In the genomic region with DNA sequence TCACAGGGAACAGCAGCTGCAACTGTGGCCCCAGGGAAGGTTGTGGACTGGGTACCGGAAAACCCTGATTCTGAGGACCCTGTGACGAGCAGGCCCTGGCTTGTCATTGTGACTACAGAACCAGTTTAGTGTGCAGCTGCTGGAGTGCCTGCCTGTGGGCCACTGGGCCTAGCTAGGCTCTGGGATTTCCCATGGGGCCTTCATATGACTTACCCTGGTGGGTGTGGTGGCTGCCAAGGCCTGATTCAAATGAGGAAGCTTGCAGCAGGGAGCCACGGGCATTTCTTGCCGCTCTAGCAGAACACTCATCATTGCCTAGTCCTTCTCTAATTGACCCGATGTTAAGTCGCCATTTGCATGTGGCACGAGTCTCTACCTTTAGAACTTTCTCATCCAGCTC, we compare ENCODE assay signal across 8 cellular contexts. TPM values are rescaled to one million over a fixed set of nuclear protein-coding genes. Genes with fewer than 3 reads are reported as not detected.
DNase-seq lines count a peak whose midpoint lies in the region; ATAC-seq and TF ChIP-seq lines count a peak whose summit lies in the region.

No MANE protein-coding gene starts in this region.

- no peaks in the 10 kb centered on the region for H3K9me3 ChIP-seq in osteoblast (ENCODE audit: low read depth, low read length)

- no peaks in the 10 kb centered on the region for H3K79me2 ChIP-seq in osteoblast (ENCODE audit: insufficient read depth, low read length)

- peak overlapping the region; percentile 23 for H3K4me2 ChIP-seq in osteoblast (ENCODE audit: insufficient read depth, low read length)

- CTCF ChIA-PET in activated naive CD4-positive, alpha-beta T cell treated with anti-CD3 and anti-CD28 coated beads for 36 hours (lab: Charles Lee): interaction anchor here (0.7 to 12.0 kb wide), 10 partner anchors 9 to 527 kb away, joined by 3 to 396 read pairs (median 7); no protein-coding TSS in a partner anchor

- H3K27me3 ChIP-seq in osteoblast (ENCODE audit: insufficient read depth, low read length): no peaks in the 10 kb centered on the region

- H3K27ac Mint-ChIP-seq in activated naive CD4-positive, alpha-beta T cell treated with anti-CD3 and anti-CD28 coated beads for 36 hours: no peak overlapping the region
- H3K27ac Mint-ChIP-seq in effector memory CD8-positive, alpha-beta T cell: no peak overlapping the region

- no peaks in the 10 kb centered on the region for H3K36me3 ChIP-seq in osteoblast (ENCODE audit: insufficient read depth, low read length)

- H3K36me3 Mint-ChIP-seq in activated naive CD4-positive, alpha-beta T cell treated with anti-CD3 and anti-CD28 coated beads for 36 hours (ENCODE audit: low read depth): no peaks in the 10 kb centered on the region
- H3K36me3 Mint-ChIP-seq in effector memory CD8-positive, alpha-beta T cell (ENCODE audit: insufficient read depth): no peaks in the 10 kb centered on the region

- peak overlapping the region; percentile 83 for H3K27ac ChIP-seq in osteoblast (ENCODE audit: low read depth, low read length)

- H3K9me3 Mint-ChIP-seq in activated naive CD4-positive, alpha-beta T cell treated with anti-CD3 and anti-CD28 coated beads for 36 hours: no peaks in the 10 kb centered on the region
- H3K9me3 Mint-ChIP-seq in effector memory CD8-positive, alpha-beta T cell: no peaks in the 10 kb centered on the region

- no peak overlapping the region for H2AFZ ChIP-seq in osteoblast (ENCODE audit: low read length)

- peaks cover 2% of the 10 kb centered on the region for H3K4me1 Mint-ChIP-seq in activated naive CD4-positive, alpha-beta T cell treated with anti-CD3 and anti-CD28 coated beads for 36 hours (ENCODE audit: low read depth)
- H3K4me1 Mint-ChIP-seq in effector memory CD8-positive, alpha-beta T cell (ENCODE audit: low read depth in 2 of 2): peaks cover 7 to 9% of the 10 kb centered on the region in 2 donors

- peak; percentile 69 for DNase-seq in activated naive CD4-positive, alpha-beta T cell treated with anti-CD3 and anti-CD28 coated beads for 36 hours
- no peak for DNase-seq in activated naive CD4-positive, alpha-beta T cell (lab: John Stamatoyannopoulos, UW)
- peak; percentile 79 for DNase-seq in NOMO-1 treated with DMSO at 0.1 percent for 48 hours (lab: John Stamatoyannopoulos, UW; ENCODE audit: unreplicated experiment)
- DNase-seq in effector memory CD8-positive, alpha-beta T cell: no peak
- DNase-seq in osteoblast (ENCODE audit: insufficient read length, low spot score, missing footprints): peak; percentile 65
- no peak for DNase-seq in cortex of kidney (lab: John Stamatoyannopoulos, UW)

- H3K4me3 Mint-ChIP-seq in activated naive CD4-positive, alpha-beta T cell treated with anti-CD3 and anti-CD28 coated beads for 36 hours: no peak overlapping the region
- no peak overlapping the region for H3K4me3 Mint-ChIP-seq in effector memory CD8-positive, alpha-beta T cell

- intact Hi-C loops in activated naive CD4-positive, alpha-beta T cell treated with anti-CD3 and anti-CD28 coated beads for 36 hours (cut with micrococcal nuclease): loop anchor here (2.0 to 5.0 kb wide), 3 partner anchors 20 to 343 kb away; no protein-coding TSS in a partner anchor

- no peaks in the 10 kb centered on the region for H4K20me1 ChIP-seq in osteoblast (ENCODE audit: insufficient read depth, low read length)

- ATAC-seq in effector memory CD8-positive, alpha-beta T cell (replicated peaks): peak; percentile 21
- ATAC-seq in HG03469 (IDR thresholded peaks at IDR 0.05; ENCODE audit: unreplicated experiment) (no peak), GM19035 (IDR thresholded peaks at IDR 0.05; ENCODE audit: unreplicated experiment) (no peak)

- H3K4me1 ChIP-seq in osteoblast (ENCODE audit: insufficient read depth, low read length): peaks cover 48% of the 10 kb centered on the region

- no peaks in the 10 kb centered on the region for H3K27me3 Mint-ChIP-seq in activated naive CD4-positive, alpha-beta T cell treated with anti-CD3 and anti-CD28 coated beads for 36 hours (ENCODE audit: low read depth)
- peaks cover 7 to 10% of the 10 kb centered on the region in 2 donors for H3K27me3 Mint-ChIP-seq in effector memory CD8-positive, alpha-beta T cell

- no peak for TF ChIP-seq CTCF in osteoblast (IDR thresholded peaks at IDR 0.05; ENCODE audit: extremely low read depth, low read depth, low read length)

- no peak overlapping the region for H3K4me3 ChIP-seq in osteoblast (ENCODE audit: insufficient read depth, low read length)

RNA-seq across cellular contexts. Expression of a gene that starts 14.7 kb away (rescaled TPM):
- 10 to 100 TPM; 22.9 to 26.3 TPM for total RNA-seq in activated naive CD4-positive, alpha-beta T cell treated with anti-CD3 and anti-CD28 coated beads for 36 hours
- 22.4 and 28.3 TPM in 2 replicates for total RNA-seq in osteoblast

RNA-seq across cellular contexts. Expression of a gene that starts 21.9 kb away (rescaled TPM):
- total RNA-seq in activated naive CD4-positive, alpha-beta T cell treated with anti-CD3 and anti-CD28 coated beads for 36 hours: under 1 TPM; 0.26 to 0.27 TPM
- 27.9 and 40.7 TPM in 2 replicates for total RNA-seq in osteoblast

Comparison
In these comparisons a context has a peak if more than half of its experiments do, and no peak if none do; other contexts are left out.
1. DNase-seq: peak in activated naive CD4-positive, alpha-beta T cell treated with anti-CD3 and anti-CD28 coated beads for 36 hours (single experiment), NOMO-1 treated with DMSO at 0.1 percent for 48 hours (single experiment) and osteoblast (single experiment); none in activated naive CD4-positive, alpha-beta T cell (0 of 4), effector memory CD8-positive, alpha-beta T cell (0 of 3) and cortex of kidney (single experiment).
2. RNA of a gene that starts 21.9 kb away (total RNA-seq): 27.9 to 40.7 TPM in osteoblast; 0.26 to 0.27 TPM in activated naive CD4-positive, alpha-beta T cell treated with anti-CD3 and anti-CD28 coated beads for 36 hours; every median in the first group is over 10 times any median in the second.